Comparison of ENCODE assay signal across 21 cellular contexts in genomic region chrX:17824980-17825379, GRCh38. TPM values are rescaled to one million over a fixed set of nuclear protein-coding genes. Genes with fewer than 3 reads are reported as not detected.
"Had no signal": no experiment of that assay in that cellular context is flagged by ENCODE, and none has a peak within 500 bp of the region (broad histone marks: within the 10 kb centered on the region; RNA-seq: fewer than 3 reads in every experiment).

No MANE protein-coding gene starts in this region.

- H3K4me3 ChIP-seq: SJSA1, SK-N-MC had no signal

- H3K36me3 ChIP-seq: SJSA1 had no signal

- DNase-seq: KBM-7, MV-4-11, NCI-H1048, NCI-H1105, NCI-H1417, NCI-H1436 treated with DMSO at 0.1 percent for 48 hours, NCI-H1694, NCI-H187 treated with DMSO at 0.1 percent for 48 hours, NCI-H2029 treated with DMSO at 0.1 percent for 48 hours, NCI-H2171 treated with DMSO at 0.1 percent for 48 hours, NCI-H2227 treated with DMSO at 0.1 percent for 48 hours, NCI-H524, NCI-H526 treated with DMSO at 0.1 percent for 48 hours, NCI-H748 treated with DMSO at 0.1 percent for 48 hours, Right ventricle myocardium superior, RPMI8226, SIG-M5 had no signal

- H3K27me3 ChIP-seq: SJSA1 had no signal

- H3K27ac ChIP-seq: SJSA1, SK-N-MC had no signal

- H3K4me1 ChIP-seq: SJSA1 had no signal

RNA-seq across cellular contexts. Expression of gene RAI2, which starts 36.1 kb away (rescaled TPM):
- total RNA-seq: MCF 10A, NCI-H460 had no signal
